In genomic region chr15:28365502-28365901, GRCh38 we compare ENCODE assay signal across 8 cellular contexts. TPM values are rescaled to one million over a fixed set of nuclear protein-coding genes. Genes with fewer than 3 reads are reported as not detected.
"Had no signal": no experiment of that assay in that cellular context is flagged by ENCODE, and none has a peak within 500 bp of the region (broad histone marks: within the 10 kb centered on the region; RNA-seq: fewer than 3 reads in every experiment).

No MANE protein-coding gene starts in this region.

RNA-seq across cellular contexts. Expression of gene GOLGA6L24, which starts 7.6 kb away (rescaled TPM):
- total RNA-seq: LHCN-M2, MCF 10A, NCI-H460, OCI-LY7, PC-9, RPMI7951, SJCRH30, SK-MEL-5 had no signal

RNA-seq across cellular contexts. Expression of gene GOLGA8F, which starts 13.0 kb away (rescaled TPM):
- total RNA-seq: MCF 10A, NCI-H460, OCI-LY7, PC-9, RPMI7951, SJCRH30, SK-MEL-5 had no signal
